ENCODE assay signal across 8 cellular contexts in genomic region chr17:45719335-45720071, GRCh38.
DNase-seq lines count a peak whose midpoint lies in the region; ATAC-seq and TF ChIP-seq lines count a peak whose summit lies in the region.

No MANE protein-coding gene starts in this region.

- H3K27me3 ChIP-seq in Caco-2 (replicated peaks; ENCODE audit: control insufficient read depth, insufficient read depth, low read length) (no peaks in the 10 kb centered on the region), uterus (no peaks in the 10 kb centered on the region)

- H3K36me3 Mint-ChIP-seq in Caco-2 (ENCODE audit: insufficient read depth, unreplicated experiment) (no peaks in the 10 kb centered on the region), WTC11 (no peaks in the 10 kb centered on the region)

- TF ChIP-seq CTCF in Caco-2 (IDR thresholded peaks at IDR 0.05; ENCODE audit: insufficient read depth in 1 of 2, low read depth in 1 of 2, low read length in 1 of 2, severe bottlenecking in 1 of 2, unreplicated experiment in 1 of 2) (peak; percentile 35 to 65), WTC11 (IDR thresholded peaks at IDR 0.05) (no peak; the same call in 1 of the 2 replicates), uterus (IDR thresholded peaks at IDR 0.05) (no peak)

- intact Hi-C loops in Caco-2 (cut with micrococcal nuclease; ENCODE audit: unreplicated experiment) = loop anchor here (5.0 kb wide), 2 partner anchors 77 to 133 kb away; no protein-coding TSS in a partner anchor
- intact Hi-C loops in uterus (cut with DNase I; ENCODE audit: low total_unique reads) = no loop called here

- ATAC-seq in WTC11 = peak; percentile 75
- ATAC-seq in left lobe of liver = peak; percentile 80
- ATAC-seq in GM18907 (IDR thresholded peaks at IDR 0.05; ENCODE audit: unreplicated experiment) = no peak
- no peak for ATAC-seq in HG03139 (IDR thresholded peaks at IDR 0.05; ENCODE audit: unreplicated experiment)

- H3K4me3 ChIP-seq in Caco-2 (ENCODE audit: low read depth, low read length) (no peak overlapping the region), uterus (no peak overlapping the region)

- H3K36me3 ChIP-seq in Caco-2 (ENCODE audit: control insufficient read depth, insufficient read depth, low read length) (no peaks in the 10 kb centered on the region), uterus (no peaks in the 10 kb centered on the region)

- no peaks in the 10 kb centered on the region for H3K9me3 ChIP-seq in Caco-2
- no peaks in the 10 kb centered on the region for H3K9me3 ChIP-seq in uterus

- peak in 1 of 2 experiments; percentile 46 for DNase-seq in Caco-2
- DNase-seq in HuH-7 (ENCODE audit: low spot score) = peak; percentile 50
- peak; percentile 39 for DNase-seq in WTC11 (ENCODE audit: low spot score)
- DNase-seq in left lobe of liver (ENCODE audit: low spot score) = no peak
- no peak for DNase-seq in central memory CD4-positive, alpha-beta T cell
- DNase-seq in uterus = no peak

- H3K4me1 ChIP-seq in Caco-2 (0 out of 2 replicates have a peak, but pooled peaks cover 4% of the 10 kb centered on the region), uterus (no peaks in the 10 kb centered on the region)

- H3K27me3 Mint-ChIP-seq in Caco-2 (ENCODE audit: insufficient read depth, unreplicated experiment) (peaks cover 25% of the 10 kb centered on the region), WTC11 (ENCODE audit: low read depth) (peaks cover 10% of the 10 kb centered on the region)

- no peak for TF ChIP-seq POLR2A in uterus (IDR thresholded peaks at IDR 0.05)

- H3K27ac ChIP-seq in uterus = no peak overlapping the region

- H3K27ac Mint-ChIP-seq in Caco-2 (ENCODE audit: unreplicated experiment) (no peak overlapping the region), WTC11 (no peak overlapping the region)

- no peaks in the 10 kb centered on the region for H3K9me3 Mint-ChIP-seq in Caco-2 (ENCODE audit: unreplicated experiment)
- H3K9me3 Mint-ChIP-seq in WTC11 = peaks cover 13% of the 10 kb centered on the region

- POLR2A ChIA-PET in Caco-2 (lab: Charles Lee) (no interaction called here), WTC11 (lab: Charles Lee) (no interaction called here)

- H3K4me3 Mint-ChIP-seq in Caco-2 (ENCODE audit: unreplicated experiment) (no peak overlapping the region), WTC11 (no peak overlapping the region)

- no TSS peak for BruUV-seq in Caco-2 (replicated peaks; lab: Mats Ljungman, UMichigan)

- H3K4me1 Mint-ChIP-seq in Caco-2 (ENCODE audit: low read depth, unreplicated experiment) = no peaks in the 10 kb centered on the region
- H3K4me1 Mint-ChIP-seq in WTC11 = peaks cover 15% of the 10 kb centered on the region

- CTCF ChIA-PET in Caco-2 (lab: Charles Lee) = interaction anchor here (0.7 to 1.4 kb wide), 3 partner anchors 49 to 112 kb away, joined by 3 to 5 read pairs (median 4); no protein-coding TSS in a partner anchor
- CTCF ChIA-PET in WTC11 (lab: Charles Lee) = interaction anchor here (0.8 to 3.6 kb wide), 19 partner anchors 10 to 174 kb away, joined by 3 to 57 read pairs (median 7); partner anchors contain the start of genes CRHR1 and MAPT

TF ChIP-seq in WTC11, 78 proteins besides CTCF, POLR2A, EP300 and RAD21:
- TF ChIP-seq AR (CRISPR knock-in tag; IDR thresholded peaks at IDR 0.05) (no peak), SOX15 (CRISPR knock-in tag; IDR thresholded peaks at IDR 0.05) (no peak), ZNF512 (CRISPR knock-in tag; IDR thresholded peaks at IDR 0.05; ENCODE audit: borderline replicate concordance) (no peak), SMAD3 (CRISPR knock-in tag; IDR thresholded peaks at IDR 0.05; ENCODE audit: borderline replicate concordance) (no peak), FOXP1 (CRISPR knock-in tag; IDR thresholded peaks at IDR 0.05; ENCODE audit: borderline replicate concordance) (no peak), GTF2I (CRISPR knock-in tag; conservative IDR thresholded peaks at IDR 0.05) (no peak), CREB1 (CRISPR knock-in tag; IDR thresholded peaks at IDR 0.05) (no peak), GRHL2 (CRISPR knock-in tag; IDR thresholded peaks at IDR 0.05; ENCODE audit: insufficient replicate concordance, severe bottlenecking) (no peak)
- TF ChIP-seq, protein P1, sequence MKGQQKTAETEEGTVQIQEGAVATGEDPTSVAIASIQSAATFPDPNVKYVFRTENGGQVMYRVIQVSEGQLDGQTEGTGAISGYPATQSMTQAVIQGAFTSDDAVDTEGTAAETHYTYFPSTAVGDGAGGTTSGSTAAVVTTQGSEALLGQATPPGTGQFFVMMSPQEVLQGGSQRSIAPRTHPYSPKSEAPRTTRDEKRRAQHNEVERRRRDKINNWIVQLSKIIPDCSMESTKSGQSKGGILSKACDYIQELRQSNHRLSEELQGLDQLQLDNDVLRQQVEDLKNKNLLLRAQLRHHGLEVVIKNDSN (CRISPR knock-in tag; IDR thresholded peaks at IDR 0.05) = no peak
- TF ChIP-seq, protein P2, sequence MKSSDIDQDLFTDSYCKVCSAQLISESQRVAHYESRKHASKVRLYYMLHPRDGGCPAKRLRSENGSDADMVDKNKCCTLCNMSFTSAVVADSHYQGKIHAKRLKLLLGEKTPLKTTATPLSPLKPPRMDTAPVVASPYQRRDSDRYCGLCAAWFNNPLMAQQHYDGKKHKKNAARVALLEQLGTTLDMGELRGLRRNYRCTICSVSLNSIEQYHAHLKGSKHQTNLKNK (CRISPR knock-in tag; IDR thresholded peaks at IDR 0.05) = no peak
- TF ChIP-seq, protein P3, sequence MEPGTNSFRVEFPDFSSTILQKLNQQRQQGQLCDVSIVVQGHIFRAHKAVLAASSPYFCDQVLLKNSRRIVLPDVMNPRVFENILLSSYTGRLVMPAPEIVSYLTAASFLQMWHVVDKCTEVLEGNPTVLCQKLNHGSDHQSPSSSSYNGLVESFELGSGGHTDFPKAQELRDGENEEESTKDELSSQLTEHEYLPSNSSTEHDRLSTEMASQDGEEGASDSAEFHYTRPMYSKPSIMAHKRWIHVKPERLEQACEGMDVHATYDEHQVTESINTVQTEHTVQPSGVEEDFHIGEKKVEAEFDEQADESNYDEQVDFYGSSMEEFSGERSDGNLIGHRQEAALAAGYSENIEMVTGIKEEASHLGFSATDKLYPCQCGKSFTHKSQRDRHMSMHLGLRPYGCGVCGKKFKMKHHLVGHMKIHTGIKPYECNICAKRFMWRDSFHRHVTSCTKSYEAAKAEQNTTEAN (CRISPR knock-in tag; IDR thresholded peaks at IDR 0.05) = no peak
TF ChIP-seq in WTC11: peak in this region for 0.

Comparison
In these comparisons a context has a peak if more than half of its experiments do, and no peak if none do; other contexts are left out.
1. DNase-seq: peak in HuH-7 (single experiment) and WTC11 (single experiment); none in left lobe of liver (single experiment), central memory CD4-positive, alpha-beta T cell (single experiment) and uterus (0 of 2).
2. CTCF ChIP-seq: peak in Caco-2 (2 of 2); none in WTC11 (single experiment) and uterus (0 of 4).
3. ATAC-seq: peak in WTC11 (single experiment) and left lobe of liver (single experiment); none in GM18907 (single experiment) and HG03139 (single experiment).